ENCODE assay signal across 8 cellular contexts in genomic region chr3:194058189-194058571, GRCh38.
DNase-seq lines count a peak whose midpoint lies in the region; ATAC-seq and TF ChIP-seq lines count a peak whose summit lies in the region.

No MANE protein-coding gene starts in this region.

- H3K27ac ChIP-seq in iPS-18a (ENCODE audit: low read length) (no peak overlapping the region), skeletal muscle tissue (ENCODE audit: low read depth, low read length) (peak overlapping the region; percentile 42)

- H3K4me1 ChIP-seq in iPS-18a (ENCODE audit: control insufficient read depth, low read depth, low read length) (peaks cover 35% of the 10 kb centered on the region), skeletal muscle tissue (ENCODE audit: control insufficient read depth in 3 of 3, insufficient read depth in 3 of 3, low read length in 3 of 3) (peaks cover 17 to 31% (median 17%) of the 10 kb centered on the region in 3 donors)

- POLR2A ChIA-PET in HEK293T (lab: Yijun Ruan, JAX) = no interaction called here

- no peak for ATAC-seq in HG03097 (IDR thresholded peaks at IDR 0.05; ENCODE audit: low FRiP score, unreplicated experiment)

- H3K9ac ChIP-seq in iPS-18a (ENCODE audit: low read length) = no peak overlapping the region
- peak overlapping the region in 2 of 3 donors; percentile 10 to 28 for H3K9ac ChIP-seq in skeletal muscle tissue (ENCODE audit: low read depth in 1 of 3, low read length in 3 of 3)

- CTCF ChIA-PET in HEK293T (lab: Yijun Ruan, JAX) = no interaction called here

- H3K4me3 ChIP-seq in iPS-18a (ENCODE audit: low read length) (peak overlapping the region; percentile 48), skeletal muscle tissue (ENCODE audit: low read length in 3 of 3) (peak overlapping the region in 2 of 3 donors; percentile 42 to 59)

- H3K27me3 ChIP-seq in iPS-18a (ENCODE audit: control insufficient read depth, insufficient read depth, low read length) = peaks cover 9% of the 10 kb centered on the region
- no peaks in the 10 kb centered on the region for H3K27me3 ChIP-seq in skeletal muscle tissue (ENCODE audit: control insufficient read depth in 3 of 3, insufficient read depth in 3 of 3, low read length in 3 of 3)

- H3K36me3 ChIP-seq in iPS-18a (ENCODE audit: control insufficient read depth, low read depth, low read length) (no peaks in the 10 kb centered on the region), skeletal muscle tissue (ENCODE audit: control insufficient read depth in 3 of 3, insufficient read depth in 3 of 3, low read length in 3 of 3) (no peaks in the 10 kb centered on the region)

- H3K9me3 ChIP-seq in iPS-18a (ENCODE audit: control insufficient read depth, low read depth, low read length) (no peaks in the 10 kb centered on the region), skeletal muscle tissue (ENCODE audit: control insufficient read depth in 3 of 3, low read length in 3 of 3) (no peaks in the 10 kb centered on the region)

- DNase-seq in GM03348 (ENCODE audit: low spot score) = peak; percentile 73
- DNase-seq in HEK293T (ENCODE audit: extremely low spot score) = peak; percentile 25
- DNase-seq in NCI-H524 treated with DMSO at 0.1 percent for 48 hours (lab: John Stamatoyannopoulos, UW) = peak; percentile 32
- peak in 29 of 56 donors; percentile 12 to 63 (median 24) for DNase-seq in amygdala (lab: John Stamatoyannopoulos, UW)
- no peak for DNase-seq in KBM-7

- in situ Hi-C loops in KBM-7 (cut with MboI; ENCODE audit: low pct_unique_long_range_greater_than_20kb, low sequenced_read_pairs) = no loop called here

TF ChIP-seq in HEK293T, 16 proteins besides CTCF, POLR2A, EP300 and RAD21:
- TF ChIP-seq SP1 (IDR thresholded peaks at IDR 0.05) (no peak), L3MBTL2 (conservative IDR thresholded peaks at IDR 0.05) (peak; percentile 36), CTBP1 (IDR thresholded peaks at IDR 0.05; ENCODE audit: borderline replicate concordance) (no peak), ZNF384 (IDR thresholded peaks at IDR 0.05) (no peak), PKNOX1 (IDR thresholded peaks at IDR 0.05) (no peak)
